24 cellular contexts compared by ENCODE assay signal in genomic region chr18:22613058-22613690, GRCh38.
A peak's percentile ranks its signal among the peaks of the same experiment; 100 is the strongest.
DNase-seq lines count a peak whose midpoint lies in the region; ATAC-seq, FAIRE-seq and TF ChIP-seq lines count a peak whose summit lies in the region.
"Had no signal": no experiment of that assay in that cellular context is flagged by ENCODE, and none has a peak within 500 bp of the region (broad histone marks: within the 10 kb centered on the region; RNA-seq: fewer than 3 reads in every experiment).

No MANE protein-coding gene starts in this region.

- H3K9me3 Mint-ChIP-seq in GM23338, result no peaks in the 10 kb centered on the region
- H3K9me3 Mint-ChIP-seq: activated T-cell treated with anti-CD3 and anti-CD28 coated beads, Interleukin-2, amount 50 U/mL, for 24 hours; CD8-positive, alpha-beta T cell had no signal

- no peaks in the 10 kb centered on the region; the same call in 2 of the 3 replicates for H3K4me1 Mint-ChIP-seq in GM23338

- H3K27me3 Mint-ChIP-seq in GM23338 (ENCODE audit: insufficient read depth, low read depth, poor library complexity), result no peaks in the 10 kb centered on the region
- H3K27me3 Mint-ChIP-seq: activated T-cell treated with anti-CD3 and anti-CD28 coated beads, Interleukin-2, amount 50 U/mL, for 24 hours had no signal

- intact Hi-C loops in body of pancreas (cut with DNase I), result loop anchor here (10.0 kb wide), 1 partner anchor 62 kb away; no protein-coding TSS in a partner anchor
- intact Hi-C loops in left lung (cut with DNase I), result no loop called here

- no peak for DNase-seq in GM23338 (ENCODE audit: low spot score)
- peak in 3 of 4 donors; percentile 8 to 34 (median 28) for DNase-seq in body of pancreas
- DNase-seq in left lung, result peak; percentile 72 to 85
- DNase-seq in small intestine, result peak; percentile 76
- no peak for DNase-seq in cerebellar cortex (ENCODE audit: low spot score)
- no peak for DNase-seq in effector CD4-positive, alpha-beta T cell
- no peak for DNase-seq in iPS-NIHi7 (ENCODE audit: extremely low spot score)
- DNase-seq: activated CD4-positive, alpha-beta T cell treated with anti-CD3 and anti-CD28 coated beads for 1 hour; activated CD8-positive, alpha-beta T cell treated with anti-CD3 and anti-CD28 coated beads, Interleukin-2, amount 10 ng/mL, durations not matched to agents 7 days and 5 days; activated naive CD4-positive, alpha-beta T cell treated with Interleukin-2 at 50 U/mL for 16 hours; activated T-cell treated with anti-CD3 and anti-CD28 coated beads, Interleukin-2, amount 50 U/mL, for 24 hours; CD8-positive, alpha-beta T cell; erythroblast; NCI-H1930; NCI-H345; NCI-H82; posterior cingulate gyrus; SIG-M5; sigmoid colon had no signal

- peak overlapping the region; percentile 78; the same call in 1 of the 2 replicates for H2AFZ ChIP-seq in GM23338

- no peak overlapping the region for H3K27ac Mint-ChIP-seq in GM23338
- H3K27ac Mint-ChIP-seq: activated CD8-positive, alpha-beta T cell treated with anti-CD3 and anti-CD28 coated beads, Interleukin-2, amount 10 ng/mL, durations not matched to agents 7 days and 5 days; activated T-cell treated with anti-CD3 and anti-CD28 coated beads, Interleukin-2, amount 50 U/mL, for 24 hours; CD8-positive, alpha-beta T cell; natural killer cell treated with Interleukin-12 subunit alpha and Interleukin-12 subunit beta and Interleukin-15 and Interleukin-18, amount 100 ng/mL, for 72 hours had no signal

- no peak overlapping the region for H3K4me2 ChIP-seq in GM23338

- H3K4me1 ChIP-seq in GM23338 (ENCODE audit: insufficient read depth) (peaks cover 4% of the 10 kb centered on the region; the same call in 1 of the 2 replicates), body of pancreas (no peaks in the 10 kb centered on the region), left lung (peaks cover 4 to 5% of the 10 kb centered on the region in 2 donors), small intestine (ENCODE audit: control insufficient read depth in 2 of 2, insufficient read depth in 1 of 2, low read depth in 1 of 2, low read length in 1 of 2) (no peaks in the 10 kb centered on the region)

- H3K4me3 ChIP-seq in GM23338 (no peak overlapping the region), body of pancreas (no peak overlapping the region), left lung (no peak overlapping the region), small intestine (ENCODE audit: low read depth in 1 of 2, low read length in 2 of 2) (no peak overlapping the region)
- H3K4me3 ChIP-seq: sigmoid colon had no signal

- H3K4me3 Mint-ChIP-seq in GM23338, result no peak overlapping the region
- H3K4me3 Mint-ChIP-seq: activated CD8-positive, alpha-beta T cell treated with anti-CD3 and anti-CD28 coated beads, Interleukin-2, amount 10 ng/mL, durations not matched to agents 7 days and 5 days; activated T-cell treated with anti-CD3 and anti-CD28 coated beads, Interleukin-2, amount 50 U/mL, for 24 hours; CD8-positive, alpha-beta T cell; natural killer cell treated with Interleukin-12 subunit alpha and Interleukin-12 subunit beta and Interleukin-15 and Interleukin-18, amount 100 ng/mL, for 72 hours had no signal

- no peaks in the 10 kb centered on the region for H3K36me3 Mint-ChIP-seq in GM23338 (ENCODE audit: low read depth)
- H3K36me3 Mint-ChIP-seq: CD8-positive, alpha-beta T cell; natural killer cell treated with Interleukin-12 subunit alpha and Interleukin-12 subunit beta and Interleukin-15 and Interleukin-18, amount 100 ng/mL, for 72 hours had no signal

- FAIRE-seq in small intestine (lab: Jason Lieb, UNC), result no peak
- FAIRE-seq: GM12891, HTR-8/SVneo, islet of Langerhans had no signal

- no peaks in the 10 kb centered on the region for H3K9me3 ChIP-seq in body of pancreas
- no peaks in the 10 kb centered on the region for H3K9me3 ChIP-seq in left lung
- H3K9me3 ChIP-seq in small intestine (ENCODE audit: control insufficient read depth, low read depth), result no peaks in the 10 kb centered on the region
- H3K9me3 ChIP-seq: sigmoid colon had no signal

- H3K36me3 ChIP-seq in GM23338 (ENCODE audit: insufficient read depth), result no peaks in the 10 kb centered on the region
- H3K36me3 ChIP-seq in body of pancreas (replicated peaks in 1 of 2; ENCODE audit: insufficient read depth in 1 of 2, low read depth in 2 of 2), result no peaks in the 10 kb centered on the region
- no peaks in the 10 kb centered on the region for H3K36me3 ChIP-seq in left lung
- H3K36me3 ChIP-seq in small intestine (ENCODE audit: control insufficient read depth in 2 of 2, insufficient read depth in 2 of 2, low read length in 2 of 2), result no peaks in the 10 kb centered on the region
- H3K36me3 ChIP-seq: sigmoid colon had no signal

- H3K27ac ChIP-seq in GM23338 (ENCODE audit: low read depth) (no peak overlapping the region), body of pancreas (peak overlapping the region in 1 of 4 donors; percentile 20), left lung (peak overlapping the region; percentile 57 to 65), small intestine (ENCODE audit: low read depth in 1 of 2, low read length in 1 of 2) (no peak overlapping the region)
- H3K27ac ChIP-seq: foreskin keratinocyte, sigmoid colon had no signal

- ATAC-seq in GM23338 (no peak), body of pancreas (peak; percentile 47), left lung (peak; percentile 95)
- ATAC-seq: activated CD8-positive, alpha-beta T cell treated with anti-CD3 and anti-CD28 coated beads, Interleukin-2, amount 10 ng/mL, durations not matched to agents 7 days and 5 days; CD8-positive, alpha-beta T cell; natural killer cell treated with Interleukin-12 subunit alpha and Interleukin-12 subunit beta and Interleukin-15 and Interleukin-18, amount 100 ng/mL, for 72 hours had no signal

- 0 out of 2 replicates have a peak, but pooled peaks cover under 1% of the 10 kb centered on the region for H3K9me2 ChIP-seq in GM23338 (ENCODE audit: insufficient read depth)

- no peaks in the 10 kb centered on the region for H4K20me1 ChIP-seq in GM23338 (replicated peaks; ENCODE audit: insufficient read depth)

- WGBS in body of pancreas, 2 donors, result 47 to 56% methylated on average over 18 of the region's 18 CpGs
- 22 to 58% (median 27%) methylated on average over 18 of the region's 18 CpGs for WGBS in small intestine, 3 donors

- H3K27me3 ChIP-seq in GM23338 (ENCODE audit: insufficient read depth), result no peaks in the 10 kb centered on the region
- no peaks in the 10 kb centered on the region for H3K27me3 ChIP-seq in body of pancreas
- no peaks in the 10 kb centered on the region for H3K27me3 ChIP-seq in left lung
- no peaks in the 10 kb centered on the region for H3K27me3 ChIP-seq in small intestine (ENCODE audit: control insufficient read depth in 2 of 2, insufficient read depth in 2 of 2, low read length in 2 of 2)
- H3K27me3 ChIP-seq: sigmoid colon had no signal

- no peak for TF ChIP-seq POLR2A in body of pancreas (IDR thresholded peaks at IDR 0.05)

- no peaks in the 10 kb centered on the region for H3K79me2 ChIP-seq in GM23338 (replicated peaks; ENCODE audit: insufficient read depth)

- TF ChIP-seq CTCF in GM23338 (conservative IDR thresholded peaks at IDR 0.05; ENCODE audit: low read depth in 2 of 2), result no peak
- TF ChIP-seq CTCF in body of pancreas (IDR thresholded peaks at IDR 0.05), result no peak
- TF ChIP-seq CTCF in left lung (IDR thresholded peaks at IDR 0.05), result no peak

- no peaks in the 10 kb centered on the region for H3F3A ChIP-seq in GM23338 (replicated peaks; ENCODE audit: low read depth)

TF ChIP-seq in GM23338, 12 proteins besides CTCF, POLR2A, EP300 and RAD21:
- TF ChIP-seq NANOG (IDR thresholded peaks at IDR 0.05; ENCODE audit: borderline replicate concordance), result no peak
- TF ChIP-seq POLR2AphosphoS5 (IDR thresholded peaks at IDR 0.05; ENCODE audit: low read depth), result no peak

Comparison
In these comparisons a context has a peak if more than half of its experiments do, and no peak if none do; other contexts are left out.
1. DNase-seq: peak in body of pancreas (3 of 4), left lung (2 of 2) and small intestine (single experiment); none in GM23338 (single experiment), cerebellar cortex (single experiment), effector CD4-positive, alpha-beta T cell (single experiment) and iPS-NIHi7 (single experiment).
2. H3K27ac ChIP-seq: peak in left lung (2 of 2); none in GM23338 (single experiment) and small intestine (0 of 2).